In the genomic region with DNA sequence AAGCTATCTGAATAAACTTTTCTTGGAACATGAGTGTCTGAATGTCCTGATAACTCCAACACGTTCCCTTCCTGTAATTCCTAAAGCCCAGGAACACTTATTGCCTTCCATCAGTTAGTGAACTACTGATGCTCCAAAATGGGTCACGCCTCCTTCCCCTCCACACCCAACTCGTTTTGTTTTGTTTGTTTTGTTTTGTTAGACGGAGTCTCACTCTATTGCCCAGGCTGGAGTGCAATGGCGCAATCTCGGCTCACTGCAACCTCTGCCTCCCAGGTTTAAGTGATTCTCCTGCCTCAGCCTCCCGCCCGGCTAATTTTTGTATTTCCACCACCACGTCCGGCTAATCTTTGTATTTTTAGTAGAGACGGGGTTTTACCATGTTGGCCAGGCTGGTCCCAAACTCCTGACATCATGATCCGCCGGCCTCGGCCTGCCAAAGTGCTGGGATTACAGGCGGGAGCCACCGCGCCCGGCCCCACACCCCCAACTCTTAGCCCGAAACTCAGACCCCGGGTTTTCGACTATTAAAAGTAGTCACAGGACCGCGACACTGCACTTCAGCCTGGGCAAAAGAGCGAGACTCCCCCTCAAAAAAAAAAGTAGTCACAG, we compare ENCODE assay signal across 8 cellular contexts. TPM values are rescaled to one million over a fixed set of nuclear protein-coding genes. Genes with fewer than 3 reads are reported as not detected.
DNase-seq lines count a peak whose midpoint lies in the region; ATAC-seq, FAIRE-seq and TF ChIP-seq lines count a peak whose summit lies in the region.

No MANE protein-coding gene starts in this region.

- H3K4me3 ChIP-seq in A549 (peak overlapping the region; percentile 87), neuron (ENCODE audit: low read length) (peak overlapping the region; percentile 96)

- WGBS in A549 (ENCODE audit: missing lambda C conversion rate) = 0% methylated on average over 16 of the region's 24 CpGs

- no peak overlapping the region for H3K27ac Mint-ChIP-seq in endothelial cell (ENCODE audit: unreplicated experiment)

- peak; percentile 10 to 66; a peak in 3 of 6 replicates for ATAC-seq in A549
- ATAC-seq in GM19351 (IDR thresholded peaks at IDR 0.05; ENCODE audit: unreplicated experiment) = peak; percentile 17
- no peak for ATAC-seq in HG03457 (IDR thresholded peaks at IDR 0.05; ENCODE audit: unreplicated experiment)
- ATAC-seq in HG03469 (IDR thresholded peaks at IDR 0.05; ENCODE audit: unreplicated experiment) = no peak

- CTCF ChIA-PET in A549 (lab: Yijun Ruan, JAX) = interaction anchor here (1.6 kb wide), 1 partner anchor 30 kb away, joined by 4 read pairs; no protein-coding TSS in a partner anchor

- TF ChIP-seq POLR2A in A549 (IDR thresholded peaks at IDR 0.05; ENCODE audit: low read length) = no peak

- H3K9me3 Mint-ChIP-seq in endothelial cell (ENCODE audit: unreplicated experiment) = no peaks in the 10 kb centered on the region

- peaks cover 4% of the 10 kb centered on the region for H3K27me3 Mint-ChIP-seq in endothelial cell (ENCODE audit: unreplicated experiment)

- no peak overlapping the region for H3K4me3 Mint-ChIP-seq in endothelial cell (ENCODE audit: unreplicated experiment)

- peak overlapping the region; percentile 98 for H2AFZ ChIP-seq in neuron (ENCODE audit: low read depth, low read length)

- H3K27ac ChIP-seq in A549 = peak overlapping the region; percentile 91 to 98

- TF ChIP-seq CTCF in A549 (IDR thresholded peaks at IDR 0.05) (no peak), endothelial cell (IDR thresholded peaks at IDR 0.05; ENCODE audit: unreplicated experiment) (no peak)

- peak overlapping the region; percentile 91 for H3K4me2 ChIP-seq in A549

- peaks cover 8% of the 10 kb centered on the region for H3K27me3 ChIP-seq in neuron (ENCODE audit: insufficient read depth, low read length)

- TF ChIP-seq RAD21 in A549 (conservative IDR thresholded peaks at IDR 0.05 in 1 of 2, IDR thresholded peaks at IDR 0.05 in 1 of 2) = no peak

- H3K4me1 Mint-ChIP-seq in endothelial cell (ENCODE audit: unreplicated experiment) = peaks cover 3% of the 10 kb centered on the region

- H3K9me3 ChIP-seq in A549 = no peaks in the 10 kb centered on the region
- H3K9me3 ChIP-seq in neuron (ENCODE audit: low read length) = no peaks in the 10 kb centered on the region

- H3K36me3 Mint-ChIP-seq in endothelial cell (ENCODE audit: low read depth, unreplicated experiment) = no peaks in the 10 kb centered on the region

- TF ChIP-seq EP300 in A549 (IDR thresholded peaks at IDR 0.05) = no peak

- H3K4me1 ChIP-seq in A549 (peaks cover 10% of the 10 kb centered on the region), neuron (ENCODE audit: insufficient read depth, low read length) (peaks cover 7% of the 10 kb centered on the region)

- no peak for DNase-seq in A549 (ENCODE audit: low read depth in 1 of 2, low spot score in 1 of 2)
- peak; percentile 0 for DNase-seq in NCI-H2029 (lab: John Stamatoyannopoulos, UW)
- peak; percentile 8 for DNase-seq in endothelial cell (ENCODE audit: low spot score)
- no peak for DNase-seq in activated naive CD4-positive, alpha-beta T cell (lab: John Stamatoyannopoulos, UW)

- FAIRE-seq in A549 (lab: Jason Lieb, UNC) = no peak

- POLR2A ChIA-PET in A549 (lab: Yijun Ruan, JAX) = interaction anchor here (2.0 kb wide), 1 partner anchor 25 kb away, joined by 7 read pairs; the partner anchor contains the start of gene HDHD2

- H3K36me3 ChIP-seq in neuron (ENCODE audit: insufficient read depth, low read length) = peaks cover 12% of the 10 kb centered on the region

TF ChIP-seq in A549, 52 proteins besides CTCF, POLR2A, EP300 and RAD21:
- no peak for TF ChIP-seq MAZ (IDR thresholded peaks at IDR 0.05; ENCODE audit: borderline replicate concordance, low read depth, low read length)
- peak in 1 of 2 experiments; percentile 31; a peak in 1 of 4 replicates for TF ChIP-seq CEBPB (IDR thresholded peaks at IDR 0.05)
- no peak for TF ChIP-seq HOXA7 (CRISPR knock-in tag; IDR thresholded peaks at IDR 0.05)

RNA-seq across cellular contexts. Expression of gene IER3IP1, which starts 0.8 kb away (rescaled TPM):
- polyA plus RNA-seq in A549 (2011; rRNA removed) (15.8 and 24.5 TPM in 2 replicates), A549 (2017; fragmentation: RNase III; extraction: RNeasy Plus Mini Kit Qiagen cat#74134 plus additional on column Dnase treatment) (25.1 to 29.0 TPM (median 28.0 TPM) in 3 replicates)
- polyA plus RNA-seq in A549 (2012; cell fraction: cytosol; rRNA removed) = 9.7 and 10.7 TPM in 2 replicates
- polyA plus RNA-seq in A549 (2012; cell fraction: nucleus; rRNA removed) = 1.4 and 1.9 TPM in 2 replicates
- 4.3 and 7.4 TPM in 2 replicates for polyA minus RNA-seq in A549 (2011; rRNA and poly(A)+ RNA removed)
- 16.0 TPM for total RNA-seq in endothelial cell (ENCODE audit: unreplicated experiment)

RNA-seq across cellular contexts. Expression of gene HDHD2, which starts 25.1 kb away (rescaled TPM):
- polyA plus RNA-seq in A549 (2011; rRNA removed) = 12.0 and 20.0 TPM in 2 replicates
- polyA plus RNA-seq in A549 (2012; cell fraction: cytosol; rRNA removed) = 3.4 and 4.0 TPM in 2 replicates
- polyA plus RNA-seq in A549 (2012; cell fraction: nucleus; rRNA removed) = 3.0 and 3.1 TPM in 2 replicates
- polyA plus RNA-seq in A549 (2017; fragmentation: RNase III; extraction: RNeasy Plus Mini Kit Qiagen cat#74134 plus additional on column Dnase treatment) = 16.1 to 18.0 TPM (median 16.7 TPM) in 3 replicates
- polyA minus RNA-seq in A549 (2011; rRNA and poly(A)+ RNA removed) = 12.1 and 13.5 TPM in 2 replicates
- 26.0 TPM for total RNA-seq in endothelial cell (ENCODE audit: unreplicated experiment)

Comparison
In these comparisons a context has a peak if more than half of its experiments do, and no peak if none do; other contexts are left out.
1. ATAC-seq: peak in A549 (2 of 2) and GM19351 (single experiment); none in HG03457 (single experiment) and HG03469 (single experiment).
2. DNase-seq: peak in NCI-H2029 (single experiment) and endothelial cell (single experiment); none in A549 (0 of 2) and activated naive CD4-positive, alpha-beta T cell (0 of 4).